In genomic region chr17:64611374-64611773, GRCh38 we compare ENCODE assay signal across 18 cellular contexts. TPM values are rescaled to one million over a fixed set of nuclear protein-coding genes. Genes with fewer than 3 reads are reported as not detected.
DNase-seq lines count a peak whose midpoint lies in the region; ATAC-seq and TF ChIP-seq lines count a peak whose summit lies in the region.
"Had no signal": no experiment of that assay in that cellular context is flagged by ENCODE, and none has a peak within 500 bp of the region (broad histone marks: within the 10 kb centered on the region; RNA-seq: fewer than 3 reads in every experiment).

No MANE protein-coding gene starts in this region.

- no peak overlapping the region for H2AFZ ChIP-seq in osteoblast (ENCODE audit: low read length)

- peak overlapping the region in 6 of 11 experiments; percentile 1 to 27 (median 12); a peak in 3 of 22 replicates for H3K4me2 ChIP-seq in BLaER1 treated with 17β-estradiol and CSF1 and Interleukin-3, amounts not matched to agents 10 nM and 100 nM
- no peak overlapping the region for H3K4me2 ChIP-seq in osteoblast (ENCODE audit: insufficient read depth, low read length)
- H3K4me2 ChIP-seq: SK-N-SH had no signal

- peaks cover 0 to 14% (median 4%) of the 10 kb centered on the region in 11 experiments; a peak in 3 of 22 replicates for H3K36me3 ChIP-seq in BLaER1 treated with 17β-estradiol and CSF1 and Interleukin-3, amounts not matched to agents 10 nM and 100 nM
- H3K36me3 ChIP-seq in osteoblast (ENCODE audit: insufficient read depth, low read length) (no peaks in the 10 kb centered on the region), sigmoid colon (no peaks in the 10 kb centered on the region)

- H4K20me1 ChIP-seq in BLaER1 treated with 17β-estradiol and CSF1 and Interleukin-3, amounts not matched to agents 10 nM and 100 nM = peaks cover 32 to 94% (median 83%) of the 10 kb centered on the region in 11 experiments; a peak in 19 of 22 replicates
- peaks cover 67% of the 10 kb centered on the region for H4K20me1 ChIP-seq in osteoblast (ENCODE audit: insufficient read depth, low read length)

- H3K27ac ChIP-seq in BLaER1 treated with 17β-estradiol and CSF1 and Interleukin-3, amounts not matched to agents 10 nM and 100 nM = no peak overlapping the region
- H3K27ac ChIP-seq in osteoblast (ENCODE audit: low read depth, low read length) (peak overlapping the region; percentile 34), sigmoid colon (no peak overlapping the region), right cardiac atrium (ENCODE audit: low read length) (no peak overlapping the region), dorsolateral prefrontal cortex (no peak overlapping the region)
- H3K27ac ChIP-seq: HL-60 had no signal

- H3K27me3 ChIP-seq in BLaER1 treated with 17β-estradiol and CSF1 and Interleukin-3, amounts not matched to agents 10 nM and 100 nM = no peaks in the 10 kb centered on the region
- no peaks in the 10 kb centered on the region for H3K27me3 ChIP-seq in osteoblast (ENCODE audit: insufficient read depth, low read length)
- H3K27me3 ChIP-seq in sigmoid colon = no peaks in the 10 kb centered on the region
- H3K27me3 ChIP-seq in right cardiac atrium (ENCODE audit: control insufficient read depth, insufficient read depth) = no peaks in the 10 kb centered on the region
- no peaks in the 10 kb centered on the region for H3K27me3 ChIP-seq in dorsolateral prefrontal cortex

- H3K9ac ChIP-seq in BLaER1 treated with 17β-estradiol and CSF1 and Interleukin-3, amounts not matched to agents 10 nM and 100 nM = no peak overlapping the region
- H3K9ac ChIP-seq: SK-N-SH had no signal

- ATAC-seq in right cardiac atrium = no peak

- intact Hi-C loops in sigmoid colon (cut with DNase I) = no loop called here
- intact Hi-C loops in right cardiac atrium (cut with DNase I) = no loop called here
- intact Hi-C loops in dorsolateral prefrontal cortex (cut with DNase I) = no loop called here

- H3K4me3 ChIP-seq in BLaER1 treated with 17β-estradiol and CSF1 and Interleukin-3, amounts not matched to agents 10 nM and 100 nM = no peak overlapping the region
- H3K4me3 ChIP-seq in osteoblast (ENCODE audit: insufficient read depth, low read length) (no peak overlapping the region), sigmoid colon (no peak overlapping the region), right cardiac atrium (ENCODE audit: low read length) (no peak overlapping the region), dorsolateral prefrontal cortex (no peak overlapping the region)

- no peak for TF ChIP-seq POLR2A in sigmoid colon (IDR thresholded peaks at IDR 0.05)

- peaks cover 7 to 54% (median 25%) of the 10 kb centered on the region in 10 experiments; a peak in 19 of 20 replicates for H3K4me1 ChIP-seq in BLaER1 treated with 17β-estradiol and CSF1 and Interleukin-3, amounts not matched to agents 10 nM and 100 nM
- H3K4me1 ChIP-seq in osteoblast (ENCODE audit: insufficient read depth, low read length) (peaks cover 54% of the 10 kb centered on the region), sigmoid colon (peaks cover 0 to 43% (median 28%) of the 10 kb centered on the region in 4 donors), right cardiac atrium (ENCODE audit: control insufficient read depth, insufficient read depth, low read length) (peaks cover 4% of the 10 kb centered on the region)

- DNase-seq in NCI-H69 (lab: John Stamatoyannopoulos, UW) (peak; percentile 9), kidney glomerular epithelial cell (lab: John Stamatoyannopoulos, UW) (peak; percentile 64), osteoblast (ENCODE audit: insufficient read length, low spot score, missing footprints) (no peak), SW480 (ENCODE audit: low spot score) (no peak), sigmoid colon (no peak), right cardiac atrium (no peak), dorsolateral prefrontal cortex (no peak)
- DNase-seq: CD4-positive, alpha-beta T cell; Karpas-422; NCI-H1092 treated with DMSO at 0.1 percent for 48 hours; NCI-H1436; NCI-H187; NCI-H2081 treated with DMSO at 0.1 percent for 48 hours; NCI-H524; NCI-H774; SK-N-SH had no signal

- no peak for TF ChIP-seq CTCF in osteoblast (IDR thresholded peaks at IDR 0.05; ENCODE audit: extremely low read depth, low read depth, low read length)
- TF ChIP-seq CTCF in sigmoid colon (IDR thresholded peaks at IDR 0.05) = no peak
- TF ChIP-seq CTCF in dorsolateral prefrontal cortex (IDR thresholded peaks at IDR 0.05 in 54 of 56, conservative IDR thresholded peaks at IDR 0.05 in 2 of 56; ENCODE audit: low read depth in 1 of 56, partially characterized antibody in 56 of 56) = no peak

- WGBS in sigmoid colon, 2 donors = 92% methylated on average over 7 of the region's 7 CpGs
- 78% methylated on average over 7 of the region's 7 CpGs for whole genome bisulfite sequencing in right cardiac atrium

- H3K79me2 ChIP-seq in osteoblast (ENCODE audit: insufficient read depth, low read length) = peaks cover 93% of the 10 kb centered on the region

- TF ChIP-seq EP300 in sigmoid colon (IDR thresholded peaks at IDR 0.05) = no peak

- H3K9me3 ChIP-seq in BLaER1 treated with 17β-estradiol and CSF1 and Interleukin-3, amounts not matched to agents 10 nM and 100 nM (replicated peaks in 1 of 11) = peaks cover 0 to 17% (median 9%) of the 10 kb centered on the region in 11 experiments; a peak in 16 of 22 replicates
- H3K9me3 ChIP-seq in osteoblast (ENCODE audit: low read depth, low read length) (no peaks in the 10 kb centered on the region), sigmoid colon (no peaks in the 10 kb centered on the region), right cardiac atrium (ENCODE audit: control insufficient read depth, low read length) (no peaks in the 10 kb centered on the region)
- H3K9me3 ChIP-seq: SK-N-SH had no signal

RNA-seq across cellular contexts. Expression of gene SMURF2, which starts 50.7 kb away (rescaled TPM):
- total RNA-seq in osteoblast (90.5 and 115 TPM in 2 replicates), sigmoid colon (10 to 100 TPM; 23.8 to 30.2 (median 25.9) TPM), right cardiac atrium (10 to 100 TPM; 14.4 to 27.2 (median 15.3) TPM), dorsolateral prefrontal cortex (10 to 100 TPM; 16.6 to 35.5 (median 23.7) TPM)
- polyA plus RNA-seq in sigmoid colon (1 to 10 TPM; 5.8 to 9.0 (median 6.8) TPM), right cardiac atrium (4.7 TPM)

Comparison
In these comparisons a context has a peak if more than half of its experiments do, and no peak if none do; other contexts are left out.
1. DNase-seq: peak in NCI-H69 (single experiment) and kidney glomerular epithelial cell (single experiment); none in osteoblast (single experiment), SW480 (single experiment), sigmoid colon (single experiment), right cardiac atrium (0 of 3) and dorsolateral prefrontal cortex (0 of 10).